Comparison of ENCODE assay signal across 8 cellular contexts in the genomic region with DNA sequence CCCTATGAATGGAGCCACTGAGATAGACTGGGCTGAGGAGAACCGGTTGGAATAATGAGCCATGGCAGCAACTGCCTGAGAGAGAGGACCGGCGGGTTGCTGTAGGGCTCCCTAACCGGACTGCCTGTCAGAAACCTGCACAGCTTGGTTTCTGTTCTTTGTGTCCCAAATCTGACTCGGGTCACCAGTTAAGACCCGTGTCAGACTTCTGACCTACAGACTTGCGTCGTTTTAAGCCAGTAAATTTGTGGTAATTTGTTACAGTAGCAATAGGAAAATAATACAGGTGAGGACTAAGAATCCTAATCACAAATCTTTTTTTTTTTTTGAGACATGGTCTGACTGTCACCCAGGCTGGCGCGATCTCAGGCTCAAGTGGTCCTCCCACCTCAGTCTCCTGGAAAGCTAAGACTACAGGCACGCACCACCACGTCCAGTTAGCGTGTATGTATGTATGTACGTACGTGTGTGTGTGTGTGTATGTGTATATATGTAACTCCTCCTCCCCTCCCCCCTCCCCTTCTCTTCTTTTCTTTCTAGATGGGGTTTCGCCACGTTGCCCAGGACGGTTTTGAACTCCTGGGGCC. TPM values are rescaled to one million over a fixed set of nuclear protein-coding genes. Genes with fewer than 3 reads are reported as not detected.
DNase-seq lines count a peak whose midpoint lies in the region; ATAC-seq lines count a peak whose summit lies in the region.

No MANE protein-coding gene starts in this region.

- peaks cover 51% of the 10 kb centered on the region for H3K36me3 ChIP-seq in CD4-positive, CD25-positive, alpha-beta regulatory T cell (ENCODE audit: control insufficient read depth, insufficient read depth, low read length)
- peaks cover 61% of the 10 kb centered on the region for H3K36me3 ChIP-seq in HUES6 (ENCODE audit: control insufficient read depth, insufficient read depth, low read length)

- H3K27me3 ChIP-seq in CD4-positive, CD25-positive, alpha-beta regulatory T cell (ENCODE audit: control insufficient read depth, insufficient read depth, low read length): no peaks in the 10 kb centered on the region
- no peaks in the 10 kb centered on the region for H3K27me3 ChIP-seq in HUES6 (ENCODE audit: control insufficient read depth, insufficient read depth, low read length)

- no peak for DNase-seq in CD4-positive, CD25-positive, alpha-beta regulatory T cell
- peak in 1 of 61 donors; percentile 61 for DNase-seq in caudate nucleus (lab: John Stamatoyannopoulos, UW)
- DNase-seq in naive B cell: no peak
- DNase-seq in COR-L47 (lab: John Stamatoyannopoulos, UW): no peak
- no peak for DNase-seq in SHP77 (lab: John Stamatoyannopoulos, UW)
- no peak for DNase-seq in NCI-H2107 (lab: John Stamatoyannopoulos, UW)

- no peaks in the 10 kb centered on the region for H3K27me3 Mint-ChIP-seq in CD4-positive, CD25-positive, alpha-beta regulatory T cell
- no peaks in the 10 kb centered on the region for H3K27me3 Mint-ChIP-seq in naive B cell

- peaks cover 26% of the 10 kb centered on the region for H3K36me3 Mint-ChIP-seq in CD4-positive, CD25-positive, alpha-beta regulatory T cell
- peaks cover 6% of the 10 kb centered on the region in 2 donors for H3K36me3 Mint-ChIP-seq in naive B cell

- no peaks in the 10 kb centered on the region for H3K9me3 Mint-ChIP-seq in CD4-positive, CD25-positive, alpha-beta regulatory T cell
- H3K9me3 Mint-ChIP-seq in naive B cell: no peaks in the 10 kb centered on the region

- no peak for ATAC-seq in CD4-positive, CD25-positive, alpha-beta regulatory T cell (ENCODE audit: low read depth in 2 of 2)
- ATAC-seq in naive B cell (ENCODE audit: low read depth in 2 of 2) (no peak), HG03095 (IDR thresholded peaks at IDR 0.05; ENCODE audit: unreplicated experiment) (no peak)

- H3K4me3 ChIP-seq in CD4-positive, CD25-positive, alpha-beta regulatory T cell (ENCODE audit: low read depth, low read length): peak overlapping the region; percentile 85
- peak overlapping the region; percentile 97 for H3K4me3 ChIP-seq in HUES6 (ENCODE audit: low read depth, low read length)

- peaks cover 8 to 50% (median 22%) of the 10 kb centered on the region in 4 donors for H3K4me1 Mint-ChIP-seq in CD4-positive, CD25-positive, alpha-beta regulatory T cell
- H3K4me1 Mint-ChIP-seq in naive B cell: peaks cover 36 to 50% (median 46%) of the 10 kb centered on the region in 3 donors

- peak overlapping the region; percentile 94 to 97 (median 96) for H3K4me3 Mint-ChIP-seq in CD4-positive, CD25-positive, alpha-beta regulatory T cell
- peak overlapping the region; percentile 93 to 98 (median 98) for H3K4me3 Mint-ChIP-seq in naive B cell

- H3K9me3 ChIP-seq in CD4-positive, CD25-positive, alpha-beta regulatory T cell (ENCODE audit: control insufficient read depth in 2 of 2, low read length in 2 of 2): no peaks in the 10 kb centered on the region
- H3K9me3 ChIP-seq in HUES6 (ENCODE audit: control insufficient read depth, insufficient read depth, low read depth, low read length): no peaks in the 10 kb centered on the region

- peak overlapping the region; percentile 98 to 100 (median 99) for H3K27ac Mint-ChIP-seq in CD4-positive, CD25-positive, alpha-beta regulatory T cell
- H3K27ac Mint-ChIP-seq in naive B cell: peak overlapping the region; percentile 96 to 99 (median 98)

- peak overlapping the region; percentile 98 for H3K9ac ChIP-seq in HUES6 (ENCODE audit: low read length)

- peaks cover 31% of the 10 kb centered on the region for H3K4me1 ChIP-seq in CD4-positive, CD25-positive, alpha-beta regulatory T cell (ENCODE audit: control insufficient read depth, insufficient read depth, low read length, poor library complexity, severe bottlenecking)
- peaks cover 14% of the 10 kb centered on the region for H3K4me1 ChIP-seq in HUES6 (ENCODE audit: control insufficient read depth, insufficient read depth, low read length)

- H3K27ac ChIP-seq in CD4-positive, CD25-positive, alpha-beta regulatory T cell (ENCODE audit: insufficient read depth, low read length, poor library complexity, severe bottlenecking): peak overlapping the region; percentile 88
- H3K27ac ChIP-seq in HUES6 (ENCODE audit: low read depth, low read length) (peak overlapping the region; percentile 89), caudate nucleus (ENCODE audit: low read depth, low read length) (peak overlapping the region; percentile 58)

RNA-seq across cellular contexts. Expression of a gene that starts 0.7 kb away (rescaled TPM):
- 108 TPM for total RNA-seq in CD4-positive, CD25-positive, alpha-beta regulatory T cell
- 10 to 100 TPM; 42.3 to 55.1 (median 46.4) TPM for polyA plus RNA-seq in CD4-positive, CD25-positive, alpha-beta regulatory T cell
- polyA plus RNA-seq in naive B cell (ENCODE audit: low read depth in 6 of 6): 10 to 100 TPM; 26.9 to 50.8 (median 34.4) TPM

RNA-seq across cellular contexts. Expression of a gene that starts 7.7 kb away (rescaled TPM):
- total RNA-seq in CD4-positive, CD25-positive, alpha-beta regulatory T cell: 97.5 TPM
- polyA plus RNA-seq in CD4-positive, CD25-positive, alpha-beta regulatory T cell: 10 to 100 TPM; 67.6 to 85.4 (median 74.9) TPM
- 10 to 100 TPM; 54.8 to 82.0 (median 67.3) TPM for polyA plus RNA-seq in naive B cell (ENCODE audit: low read depth in 6 of 6)

RNA-seq across cellular contexts. Expression of a gene that starts 32.0 kb away (rescaled TPM):
- total RNA-seq in CD4-positive, CD25-positive, alpha-beta regulatory T cell: 157 TPM
- polyA plus RNA-seq in CD4-positive, CD25-positive, alpha-beta regulatory T cell: 100 to 1,000 TPM in 1 of 4 donors, 10 to 100 TPM in 3; 56.4 to 102 (median 72.8) TPM
- polyA plus RNA-seq in naive B cell (ENCODE audit: low read depth in 6 of 6): 10 to 100 TPM in 5 of 6 donors, 1 to 10 TPM in 1; 9.5 to 21.6 (median 20.1) TPM

RNA-seq across cellular contexts. Expression of a gene that starts 33.2 kb away (rescaled TPM):
- 0.10 TPM for total RNA-seq in CD4-positive, CD25-positive, alpha-beta regulatory T cell
- under 1 TPM in 1 of 4 donors, not detected in 3; 0.18 TPM for polyA plus RNA-seq in CD4-positive, CD25-positive, alpha-beta regulatory T cell
- not detected for polyA plus RNA-seq in naive B cell (ENCODE audit: low read depth in 6 of 6)
